ENCODE assay signal across 21 cellular contexts in genomic region chr1:24490101-24490781, GRCh38.
"Had no signal": no experiment of that assay in that cellular context is flagged by ENCODE, and none has a peak within 500 bp of the region (broad histone marks: within the 10 kb centered on the region; RNA-seq: fewer than 3 reads in every experiment).

No MANE protein-coding gene starts in this region.

- ATAC-seq: esophagus mucosa, heart left ventricle, psoas muscle, sciatic nerve had no signal

- H3K4me1 ChIP-seq: heart left ventricle, psoas muscle, stomach, uterus had no signal

- FAIRE-seq: endometrium, frontal cortex had no signal

- H3K9me3 ChIP-seq: neutrophil, psoas muscle, uterus had no signal

- H3K27me3 ChIP-seq: neutrophil, uterus had no signal

- H3K4me3 ChIP-seq: heart left ventricle, psoas muscle, spleen, stomach, uterus had no signal

- H3K27me3 Mint-ChIP-seq: naive B cell, type B pancreatic cell had no signal

- H3K36me3 Mint-ChIP-seq: naive B cell, type B pancreatic cell had no signal

- H3K4me3 Mint-ChIP-seq: nephron progenitor cell, type B pancreatic cell had no signal

- H3K36me3 ChIP-seq: heart left ventricle, neutrophil, spleen, stomach, uterus had no signal

- H3K9me3 Mint-ChIP-seq: naive B cell, type B pancreatic cell had no signal

- H3K27ac ChIP-seq: heart left ventricle, neutrophil, psoas muscle, spleen, stomach, uterus had no signal

- DNase-seq: effector memory CD4-positive, alpha-beta T cell; heart left ventricle; hippocampal formation; kidney glomerular epithelial cell; mesendoderm; naive B cell; nephron progenitor cell; psoas muscle; spleen; stimulated activated CD4-positive, alpha-beta T cell treated with anti-CD3 and anti-CD28 coated beads, Interleukin-15, amount 100 ng/mL, for 24 hours; stimulated activated CD4-positive, alpha-beta T cell treated with anti-CD3 and anti-CD28 coated beads, Interleukin-1b, Interleukin-23, amount 100 ng/mL, for 48 hours; stimulated activated CD4-positive, alpha-beta T cell treated with anti-CD3 and anti-CD28 coated beads, Interleukin-4, amount 100 ng/mL, for 4 hours; stimulated activated naive CD4-positive, alpha-beta T cell; stomach; uterus had no signal

- H3K27ac Mint-ChIP-seq: nephron progenitor cell, type B pancreatic cell had no signal
